Comparison of ENCODE assay signal across 14 cellular contexts in the genomic region with DNA sequence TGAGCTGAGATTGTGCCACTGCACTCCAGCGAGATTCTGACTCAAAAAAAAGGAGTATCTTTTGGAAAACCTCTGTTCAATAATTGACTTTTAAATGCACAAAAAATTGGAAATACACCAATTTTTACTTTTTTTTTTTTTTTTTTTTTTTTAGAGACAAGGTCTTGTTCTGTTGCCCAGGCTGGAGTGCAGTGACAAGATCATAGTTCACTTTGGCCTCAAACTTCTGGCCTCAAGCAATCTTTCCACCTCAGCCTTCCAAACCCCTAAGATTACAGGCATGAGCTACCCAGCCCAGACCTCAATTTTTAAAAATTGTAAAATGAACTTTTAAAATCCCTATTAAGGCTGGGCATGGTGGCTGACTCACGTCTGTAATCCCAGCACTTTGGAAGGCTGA. TPM values are rescaled to one million over a fixed set of nuclear protein-coding genes. Genes with fewer than 3 reads are reported as not detected.
DNase-seq lines count a peak whose midpoint lies in the region; ATAC-seq, FAIRE-seq and TF ChIP-seq lines count a peak whose summit lies in the region.
"Had no signal": no experiment of that assay in that cellular context is flagged by ENCODE, and none has a peak within 500 bp of the region (broad histone marks: within the 10 kb centered on the region; RNA-seq: fewer than 3 reads in every experiment).

No MANE protein-coding gene starts in this region.

- H3K4me2 ChIP-seq in HepG2 (ENCODE audit: low read depth, low read length): peak overlapping the region; percentile 80
- H3K4me2 ChIP-seq: BLaER1 had no signal

- no peak for TF ChIP-seq EP300 in HepG2 (IDR thresholded peaks at IDR 0.05; ENCODE audit: low read depth in 2 of 2, low read length in 2 of 2)
- TF ChIP-seq EP300 in HepG2 (CRISPR knock-in tag; IDR thresholded peaks at IDR 0.05; ENCODE audit: borderline replicate concordance): no peak

- no peaks in the 10 kb centered on the region for H3K27me3 ChIP-seq in body of pancreas
- H3K27me3 ChIP-seq in HepG2 (ENCODE audit: control insufficient read depth in 1 of 2, insufficient read depth in 2 of 2, low read length in 2 of 2): no peaks in the 10 kb centered on the region
- H3K27me3 ChIP-seq: BLaER1 had no signal

- POLR2A ChIA-PET in HepG2 (lab: Yijun Ruan, JAX): interaction anchor here (2.2 to 7.6 kb wide), 3 partner anchors 9 to 125 kb away, joined by 9 to 100 read pairs (median 17); no protein-coding TSS in a partner anchor

- CTCF ChIA-PET in HepG2 (lab: Yijun Ruan, JAX; ENCODE audit: low intra/inter-chr PET ratio, low total read pairs): no interaction called here

- no peak for TF ChIP-seq CTCF in VCaP (conservative IDR thresholded peaks at IDR 0.05)
- TF ChIP-seq CTCF in body of pancreas (IDR thresholded peaks at IDR 0.05): no peak
- no peak for TF ChIP-seq CTCF in HepG2 (CRISPR knock-in tag; IDR thresholded peaks at IDR 0.05)

- H3K4me3 ChIP-seq in body of pancreas: no peak overlapping the region
- 0 out of 6 replicates have a peak overlapping the region, but pooled peaks of 1 of the 3 experiments have one; percentile 53 for H3K4me3 ChIP-seq in HepG2 (replicated peaks in 1 of 3; ENCODE audit: insufficient read depth in 1 of 3, low read depth in 2 of 3, low read length in 3 of 3)
- H3K4me3 ChIP-seq: BLaER1, GM23248 had no signal

- no peak for ATAC-seq in body of pancreas
- no peak for ATAC-seq in HepG2
- no peak for ATAC-seq in HG03442 (IDR thresholded peaks at IDR 0.05; ENCODE audit: unreplicated experiment)
- no peak for ATAC-seq in HG03025 (IDR thresholded peaks at IDR 0.05; ENCODE audit: low FRiP score, unreplicated experiment)
- ATAC-seq in GM18511 (IDR thresholded peaks at IDR 0.05; ENCODE audit: unreplicated experiment): no peak

- 34 to 44% methylated on average over 2 of the region's 2 CpGs for WGBS in body of pancreas, 2 donors
- WGBS in HepG2 (ENCODE audit: low lambda C conversion rate): 8% methylated on average over 2 of the region's 2 CpGs

- no peaks in the 10 kb centered on the region for H3K79me2 ChIP-seq in HepG2 (ENCODE audit: insufficient read depth, low read length)

- intact Hi-C loops in body of pancreas (cut with DNase I) (no loop called here), HepG2 (cut with micrococcal nuclease; ENCODE audit: unreplicated experiment) (no loop called here)

- H4K20me1 ChIP-seq in HepG2 (ENCODE audit: insufficient read depth, low read length): no peaks in the 10 kb centered on the region
- H4K20me1 ChIP-seq: BLaER1 had no signal

- no peak for TF ChIP-seq RAD21 in HepG2 (CRISPR knock-in tag; IDR thresholded peaks at IDR 0.05)

- peak overlapping the region; percentile 83 for H3K27ac ChIP-seq in VCaP
- peak overlapping the region in 3 of 4 donors; percentile 70 to 84 (median 81) for H3K27ac ChIP-seq in body of pancreas
- no peak overlapping the region for H3K27ac ChIP-seq in HepG2 (ENCODE audit: extremely low read length, insufficient read depth, low read length)
- H3K27ac ChIP-seq: BLaER1, GM23248 had no signal

- H2AFZ ChIP-seq in HepG2 (ENCODE audit: low read length): no peak overlapping the region
- H2AFZ ChIP-seq: GM23248 had no signal

- no peaks in the 10 kb centered on the region for H3K36me3 ChIP-seq in body of pancreas (replicated peaks in 1 of 2; ENCODE audit: insufficient read depth in 1 of 2, low read depth in 2 of 2)
- H3K36me3 ChIP-seq in HepG2 (replicated peaks in 1 of 2; ENCODE audit: control insufficient read depth in 1 of 2, insufficient read depth in 2 of 2, low read length in 2 of 2): no peaks in the 10 kb centered on the region
- H3K36me3 ChIP-seq: BLaER1 had no signal

- no peak overlapping the region for H3K9ac ChIP-seq in HepG2 (ENCODE audit: insufficient read depth, low read depth, low read length)
- H3K9ac ChIP-seq: BLaER1, GM23248 had no signal

- BruUV-seq in HepG2 (replicated peaks; lab: Mats Ljungman, UMichigan): no TSS peak

- no peak for FAIRE-seq in HepG2 (lab: Jason Lieb, UNC)
- FAIRE-seq: H54 had no signal

- H3K4me1 ChIP-seq in body of pancreas (peaks cover 48% of the 10 kb centered on the region), HepG2 (ENCODE audit: insufficient read depth, low read length) (peaks cover 85% of the 10 kb centered on the region)

- TF ChIP-seq POLR2A in body of pancreas (IDR thresholded peaks at IDR 0.05) (no peak), HepG2 (IDR thresholded peaks at IDR 0.05; ENCODE audit: insufficient read depth in 1 of 2, low read depth in 2 of 2, low read length in 2 of 2) (no peak)

- DNase-seq in body of pancreas (no peak), HepG2 (ENCODE audit: low spot score) (no peak)
- no peak for DNase-seq in activated CD4-positive, alpha-beta T cell treated with anti-CD3 and anti-CD28 coated beads for 48 hours
- DNase-seq: AML-193, DND-41, GDM1, GM23248 had no signal

- H3K9me3 ChIP-seq in body of pancreas: no peaks in the 10 kb centered on the region
- H3K9me3 ChIP-seq in HepG2 (ENCODE audit: low read length): no peaks in the 10 kb centered on the region
- H3K9me3 ChIP-seq: BLaER1, Caco-2 had no signal

- in situ Hi-C loops in HepG2 (cut with HindIII; ENCODE audit: extremely low pct_ligation_motif_present, low pct_unique_long_range_greater_than_20kb): no loop called here

TF ChIP-seq in HepG2, 621 proteins besides CTCF, POLR2A, EP300 and RAD21:
- TF ChIP-seq HNF4A (CRISPR knock-in tag; IDR thresholded peaks at IDR 0.05): 0 out of 2 replicates have a peak, but pooled peaks have one; percentile 7
- no peak for TF ChIP-seq ZFP62 (CRISPR knock-in tag; IDR thresholded peaks at IDR 0.05)

RNA-seq across cellular contexts. Expression of a gene that starts 30.8 kb away (rescaled TPM):
- total RNA-seq in body of pancreas: not detected
- 40.8 and 57.5 TPM in 2 replicates for total RNA-seq in HepG2 (2016; rRNA removed; fragmentation: Illumina TruSeq; extraction: Trizol)
- total RNA-seq in HepG2 (2016; cell fraction: cytosol; rRNA removed; fragmentation: Illumina TruSeq; extraction: Trizol; ENCODE audit: low read depth): 7.0 TPM in 2 replicates
- 43.3 and 55.7 TPM in 2 replicates for total RNA-seq in HepG2 (2016; cell fraction: insoluble cytoplasmic fraction; rRNA removed; fragmentation: Illumina TruSeq; extraction: Trizol)
- total RNA-seq in HepG2 (2016; cell fraction: membrane; rRNA removed; fragmentation: Illumina TruSeq; extraction: Trizol): 15.1 and 15.5 TPM in 2 replicates
- total RNA-seq in HepG2 (2016; cell fraction: nucleus; rRNA removed; fragmentation: Illumina TruSeq; extraction: Trizol): 16.9 and 19.9 TPM in 2 replicates
- 6.0 and 10.9 TPM in 2 replicates for polyA plus RNA-seq in HepG2 (2011; rRNA removed)
- 6.1 and 6.5 TPM in 2 replicates for polyA plus RNA-seq in HepG2 (2011; cell fraction: cytosol; rRNA removed)
- 4.6 TPM in 2 replicates for polyA plus RNA-seq in HepG2 (2011; cell fraction: nucleus; rRNA removed)
- polyA plus RNA-seq in HepG2 (2012): 9.8 and 17.4 TPM in 2 replicates
- polyA plus RNA-seq in HepG2 (2016; cell fraction: cytosol; fragmentation: Illumina TruSeq; extraction: Trizol; ENCODE audit: low read depth): 2.6 and 2.8 TPM in 2 replicates
- 41.0 and 43.9 TPM in 2 replicates for polyA plus RNA-seq in HepG2 (2016; cell fraction: insoluble cytoplasmic fraction; fragmentation: Illumina TruSeq; extraction: Trizol; ENCODE audit: low read depth)
- 5.1 and 5.7 TPM in 2 replicates for polyA plus RNA-seq in HepG2 (2016; cell fraction: membrane; fragmentation: Illumina TruSeq; extraction: Trizol; ENCODE audit: low read depth)
- 18.2 and 19.2 TPM in 2 replicates for polyA plus RNA-seq in HepG2 (2016; cell fraction: nucleus; fragmentation: Illumina TruSeq; extraction: Trizol; ENCODE audit: insufficient read depth, low read depth)
- 9.2 and 31.3 TPM in 2 replicates for polyA minus RNA-seq in HepG2 (2011; rRNA and poly(A)+ RNA removed; ENCODE audit: low replicate concordance)
- polyA minus RNA-seq in HepG2 (2011; cell fraction: cytosol; rRNA and poly(A)+ RNA removed): 9.6 and 16.1 TPM in 2 replicates
- 10.6 and 16.0 TPM in 2 replicates for polyA minus RNA-seq in HepG2 (2011; cell fraction: nucleus; rRNA and poly(A)+ RNA removed)

Comparison
In these comparisons a context has a peak if more than half of its experiments do, and no peak if none do; other contexts are left out.
1. RNA of a gene that starts 30.8 kb away (total RNA-seq): 7.0 to 57.5 TPM in HepG2; not detected in body of pancreas; every median in the first group is over 4 times any median in the second.